Comparison of ENCODE assay signal across 10 cellular contexts in the genomic region with DNA sequence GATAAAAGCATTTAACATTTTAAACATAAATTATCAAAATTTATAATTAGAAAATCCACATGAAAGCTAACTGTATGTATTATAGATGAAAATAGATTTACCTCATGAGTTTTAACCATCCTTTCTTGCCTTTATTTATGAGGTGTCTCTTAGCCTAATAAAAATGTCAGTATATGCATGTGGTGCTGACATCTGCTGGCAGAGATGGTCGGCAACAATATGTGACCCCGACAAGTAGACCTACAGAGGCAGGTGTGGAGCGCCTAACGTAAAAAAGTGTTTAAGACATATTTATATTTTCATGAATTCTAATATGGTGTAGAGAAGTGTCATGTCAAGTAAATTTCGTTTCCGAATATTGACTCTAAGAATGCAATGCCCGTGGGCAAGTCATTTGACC.
A peak's percentile ranks its signal among the peaks of the same experiment; 100 is the strongest.
DNase-seq lines count a peak whose midpoint lies in the region; ATAC-seq and TF ChIP-seq lines count a peak whose summit lies in the region.
"Had no signal": no experiment of that assay in that cellular context is flagged by ENCODE, and none has a peak within 500 bp of the region (broad histone marks: within the 10 kb centered on the region; RNA-seq: fewer than 3 reads in every experiment).

No MANE protein-coding gene starts in this region.

- H3K36me3 ChIP-seq in SU-DHL-6 (ENCODE audit: low read length), result no peaks in the 10 kb centered on the region
- H3K36me3 ChIP-seq: cardiac muscle cell, neutrophil had no signal

- no peaks in the 10 kb centered on the region for H3F3A ChIP-seq in SU-DHL-6 (ENCODE audit: insufficient read depth)

- TF ChIP-seq CTCF in SU-DHL-6 (IDR thresholded peaks at IDR 0.05; ENCODE audit: insufficient read depth, low read length, poor library complexity, severe bottlenecking), result peak; percentile 23

- peak; percentile 51 for ATAC-seq in GM18517 (IDR thresholded peaks at IDR 0.05; ENCODE audit: unreplicated experiment)
- ATAC-seq in HG02759 (IDR thresholded peaks at IDR 0.05; ENCODE audit: unreplicated experiment), result no peak
- ATAC-seq in HG02623 (IDR thresholded peaks at IDR 0.05; ENCODE audit: unreplicated experiment), result no peak

- H3K27me3 ChIP-seq in SU-DHL-6 (ENCODE audit: low read length), result no peaks in the 10 kb centered on the region
- H3K27me3 ChIP-seq: neutrophil had no signal

- H4K20me1 ChIP-seq in SU-DHL-6 (ENCODE audit: low read depth, low read length), result no peaks in the 10 kb centered on the region

- no peaks in the 10 kb centered on the region for H3K79me2 ChIP-seq in SU-DHL-6 (ENCODE audit: insufficient read depth, low read length)

- no peak overlapping the region for H3K4me2 ChIP-seq in SU-DHL-6 (ENCODE audit: low read depth, low read length, poor library complexity, severe bottlenecking)

- no peaks in the 10 kb centered on the region for H3K9me2 ChIP-seq in SU-DHL-6 (replicated peaks; ENCODE audit: insufficient read depth, low read length)

- DNase-seq in HT-29 (ENCODE audit: low spot score) (peak; percentile 48), lung microvascular endothelial cell (ENCODE audit: low read depth in 2 of 2) (peak; percentile 16 to 34), HuH-7.5 (ENCODE audit: low spot score) (no peak), epidermal melanocyte (ENCODE audit: insufficient read length, low spot score) (no peak)

- H3K9ac ChIP-seq in SU-DHL-6 (ENCODE audit: low read length), result no peak overlapping the region

- no peak overlapping the region for H3K27ac ChIP-seq in SU-DHL-6 (ENCODE audit: low read depth, low read length)
- H3K27ac ChIP-seq: cardiac muscle cell, neutrophil had no signal

- H2AFZ ChIP-seq in SU-DHL-6 (ENCODE audit: low read depth, low read length, severe bottlenecking), result no peak overlapping the region

- no peaks in the 10 kb centered on the region for H3K9me3 ChIP-seq in SU-DHL-6 (ENCODE audit: insufficient read depth, low read length)
- H3K9me3 ChIP-seq: neutrophil had no signal

- no peak overlapping the region for H3K4me3 ChIP-seq in SU-DHL-6 (ENCODE audit: insufficient read depth, low read length, poor library complexity, severe bottlenecking)
- H3K4me3 ChIP-seq: cardiac muscle cell had no signal

Comparison
In these comparisons a context has a peak if more than half of its experiments do, and no peak if none do; other contexts are left out.
1. DNase-seq: peak in HT-29 (single experiment) and lung microvascular endothelial cell (2 of 2); none in HuH-7.5 (single experiment) and epidermal melanocyte (single experiment).